In the genomic region with DNA sequence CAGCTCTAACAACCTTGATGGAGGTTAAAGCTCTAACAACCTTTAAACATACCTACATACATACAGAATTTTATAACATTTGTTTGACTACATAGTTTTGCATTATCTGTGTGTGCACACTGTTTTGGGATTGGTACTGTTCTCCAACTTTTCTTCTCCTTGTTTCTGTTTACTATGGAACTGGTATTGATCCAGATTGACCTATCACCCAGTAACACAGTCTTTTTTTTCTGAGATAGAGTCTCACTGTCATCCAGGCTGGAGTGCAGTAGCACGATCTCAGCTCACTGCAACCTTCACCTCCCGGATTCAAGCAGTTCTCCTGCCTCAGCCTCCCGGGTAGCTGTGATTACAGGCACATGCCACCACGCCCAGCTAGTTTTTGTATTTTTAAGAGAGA, we compare ENCODE assay signal across 16 cellular contexts. TPM values are rescaled to one million over a fixed set of nuclear protein-coding genes. Genes with fewer than 3 reads are reported as not detected.
DNase-seq lines count a peak whose midpoint lies in the region; ATAC-seq and TF ChIP-seq lines count a peak whose summit lies in the region.
"Had no signal": no experiment of that assay in that cellular context is flagged by ENCODE, and none has a peak within 500 bp of the region (broad histone marks: within the 10 kb centered on the region; RNA-seq: fewer than 3 reads in every experiment).

No MANE protein-coding gene starts in this region.

- H3K27ac Mint-ChIP-seq in activated naive CD4-positive, alpha-beta T cell treated with anti-CD3 and anti-CD28 coated beads, Interleukin-2, amount 10 ng/mL, durations not matched to agents 7 days and 5 days: peak overlapping the region; percentile 24
- H3K27ac Mint-ChIP-seq in activated naive CD4-positive, alpha-beta T cell treated with anti-CD3 and anti-CD28 coated beads for 36 hours: no peak overlapping the region
- H3K27ac Mint-ChIP-seq in dendritic cell treated with granulocyte-macrophage colony-stimulating factor and Interleukin-4, amounts not matched to agents 40 ng/mL and 50 ng/mL, for 4 days: peak overlapping the region; percentile 15
- H3K27ac Mint-ChIP-seq in progenitor cell of endocrine pancreas: peak overlapping the region; percentile 59

- peaks cover 88% of the 10 kb centered on the region for H3K36me3 Mint-ChIP-seq in activated naive CD4-positive, alpha-beta T cell treated with anti-CD3 and anti-CD28 coated beads, Interleukin-2, amount 10 ng/mL, durations not matched to agents 7 days and 5 days
- peaks cover 77% of the 10 kb centered on the region for H3K36me3 Mint-ChIP-seq in activated naive CD4-positive, alpha-beta T cell treated with anti-CD3 and anti-CD28 coated beads for 36 hours (ENCODE audit: low read depth)
- peaks cover 73% of the 10 kb centered on the region for H3K36me3 Mint-ChIP-seq in dendritic cell treated with granulocyte-macrophage colony-stimulating factor and Interleukin-4, amounts not matched to agents 40 ng/mL and 50 ng/mL, for 4 days (ENCODE audit: low read depth)
- peaks cover 26% of the 10 kb centered on the region for H3K36me3 Mint-ChIP-seq in progenitor cell of endocrine pancreas (ENCODE audit: insufficient read depth)

- H3K9me3 Mint-ChIP-seq in activated naive CD4-positive, alpha-beta T cell treated with anti-CD3 and anti-CD28 coated beads, Interleukin-2, amount 10 ng/mL, durations not matched to agents 7 days and 5 days: peaks cover 18% of the 10 kb centered on the region
- peaks cover 13% of the 10 kb centered on the region for H3K9me3 Mint-ChIP-seq in activated naive CD4-positive, alpha-beta T cell treated with anti-CD3 and anti-CD28 coated beads for 36 hours
- H3K9me3 Mint-ChIP-seq in dendritic cell treated with granulocyte-macrophage colony-stimulating factor and Interleukin-4, amounts not matched to agents 40 ng/mL and 50 ng/mL, for 4 days: no peaks in the 10 kb centered on the region
- no peaks in the 10 kb centered on the region for H3K9me3 Mint-ChIP-seq in progenitor cell of endocrine pancreas (ENCODE audit: low read depth)

- intact Hi-C loops in activated naive CD4-positive, alpha-beta T cell treated with anti-CD3 and anti-CD28 coated beads for 36 hours (cut with micrococcal nuclease): loop anchor here (5.0 kb wide), 1 partner anchor 151 kb away; no protein-coding TSS in a partner anchor
- intact Hi-C loops in dendritic cell treated with granulocyte-macrophage colony-stimulating factor and Interleukin-4, amounts not matched to agents 40 ng/mL and 50 ng/mL, for 4 days (cut with micrococcal nuclease): no loop called here

- TF ChIP-seq CTCF in VCaP (conservative IDR thresholded peaks at IDR 0.05) (no peak), progenitor cell of endocrine pancreas (IDR thresholded peaks at IDR 0.05; ENCODE audit: unreplicated experiment) (no peak)

- CTCF ChIA-PET in activated naive CD4-positive, alpha-beta T cell treated with anti-CD3 and anti-CD28 coated beads, Interleukin-2, amount 10 ng/mL, durations not matched to agents 7 days and 5 days (lab: Charles Lee): interaction anchor here (1.7 to 2.3 kb wide), 2 partner anchors 49 to 193 kb away, joined by 3 to 8 read pairs; no protein-coding TSS in a partner anchor
- CTCF ChIA-PET in activated naive CD4-positive, alpha-beta T cell treated with anti-CD3 and anti-CD28 coated beads for 36 hours (lab: Charles Lee): interaction anchor here (0.7 to 1.7 kb wide), 3 partner anchors 48 to 195 kb away, joined by 3 read pairs; no protein-coding TSS in a partner anchor

- ATAC-seq in GM18517 (IDR thresholded peaks at IDR 0.05; ENCODE audit: unreplicated experiment) (no peak), GM21786 (IDR thresholded peaks at IDR 0.05; ENCODE audit: unreplicated experiment) (no peak)

- no peak for DNase-seq in activated naive CD4-positive, alpha-beta T cell treated with anti-CD3 and anti-CD28 coated beads, Interleukin-2, amount 10 ng/mL, durations not matched to agents 7 days and 5 days
- no peak for DNase-seq in activated naive CD4-positive, alpha-beta T cell treated with anti-CD3 and anti-CD28 coated beads for 36 hours
- no peak for DNase-seq in progenitor cell of endocrine pancreas (ENCODE audit: low spot score, unreplicated experiment)
- DNase-seq: CD8-positive, alpha-beta memory T cell; IMR-90; NCI-H1417; NCI-H187 treated with DMSO at 0.1 percent for 48 hours; NCI-H2227 treated with DMSO at 0.1 percent for 48 hours; NCI-H524; SHP77 treated with DMSO at 0.1 percent for 48 hours had no signal

- peaks cover 70% of the 10 kb centered on the region for H3K4me1 Mint-ChIP-seq in activated naive CD4-positive, alpha-beta T cell treated with anti-CD3 and anti-CD28 coated beads, Interleukin-2, amount 10 ng/mL, durations not matched to agents 7 days and 5 days
- peaks cover 59% of the 10 kb centered on the region for H3K4me1 Mint-ChIP-seq in activated naive CD4-positive, alpha-beta T cell treated with anti-CD3 and anti-CD28 coated beads for 36 hours (ENCODE audit: low read depth)
- H3K4me1 Mint-ChIP-seq in dendritic cell treated with granulocyte-macrophage colony-stimulating factor and Interleukin-4, amounts not matched to agents 40 ng/mL and 50 ng/mL, for 4 days (ENCODE audit: low read depth): peaks cover 28% of the 10 kb centered on the region
- H3K4me1 Mint-ChIP-seq in progenitor cell of endocrine pancreas (ENCODE audit: low read depth): peaks cover 17% of the 10 kb centered on the region

- no peak overlapping the region for H3K4me3 Mint-ChIP-seq in activated naive CD4-positive, alpha-beta T cell treated with anti-CD3 and anti-CD28 coated beads, Interleukin-2, amount 10 ng/mL, durations not matched to agents 7 days and 5 days
- no peak overlapping the region for H3K4me3 Mint-ChIP-seq in activated naive CD4-positive, alpha-beta T cell treated with anti-CD3 and anti-CD28 coated beads for 36 hours
- H3K4me3 Mint-ChIP-seq in dendritic cell treated with granulocyte-macrophage colony-stimulating factor and Interleukin-4, amounts not matched to agents 40 ng/mL and 50 ng/mL, for 4 days: no peak overlapping the region
- no peak overlapping the region for H3K4me3 Mint-ChIP-seq in progenitor cell of endocrine pancreas (ENCODE audit: low read depth)
- H3K4me3 Mint-ChIP-seq: CD8-positive, alpha-beta memory T cell had no signal

- H3K27ac ChIP-seq in VCaP: peak overlapping the region; percentile 86
- H3K27ac ChIP-seq: BLaER1 treated with 17β-estradiol and CSF1 and Interleukin-3, amounts not matched to agents 10 nM and 100 nM had no signal

- no peaks in the 10 kb centered on the region for H3K27me3 Mint-ChIP-seq in activated naive CD4-positive, alpha-beta T cell treated with anti-CD3 and anti-CD28 coated beads, Interleukin-2, amount 10 ng/mL, durations not matched to agents 7 days and 5 days
- H3K27me3 Mint-ChIP-seq in activated naive CD4-positive, alpha-beta T cell treated with anti-CD3 and anti-CD28 coated beads for 36 hours (ENCODE audit: low read depth): no peaks in the 10 kb centered on the region
- no peaks in the 10 kb centered on the region for H3K27me3 Mint-ChIP-seq in dendritic cell treated with granulocyte-macrophage colony-stimulating factor and Interleukin-4, amounts not matched to agents 40 ng/mL and 50 ng/mL, for 4 days
- H3K27me3 Mint-ChIP-seq in progenitor cell of endocrine pancreas: no peaks in the 10 kb centered on the region
- H3K27me3 Mint-ChIP-seq: CD8-positive, alpha-beta memory T cell had no signal

RNA-seq across cellular contexts. Expression of a gene that starts 16.7 kb away (rescaled TPM):
- 1 to 10 TPM; 5.5 to 5.9 TPM for total RNA-seq in activated naive CD4-positive, alpha-beta T cell treated with anti-CD3 and anti-CD28 coated beads for 36 hours
- 2.7 and 3.6 TPM in 2 replicates for total RNA-seq in progenitor cell of endocrine pancreas
- total RNA-seq: M059J had no signal
